Comparison of ENCODE assay signal across 1 cellular context in the genomic region with DNA sequence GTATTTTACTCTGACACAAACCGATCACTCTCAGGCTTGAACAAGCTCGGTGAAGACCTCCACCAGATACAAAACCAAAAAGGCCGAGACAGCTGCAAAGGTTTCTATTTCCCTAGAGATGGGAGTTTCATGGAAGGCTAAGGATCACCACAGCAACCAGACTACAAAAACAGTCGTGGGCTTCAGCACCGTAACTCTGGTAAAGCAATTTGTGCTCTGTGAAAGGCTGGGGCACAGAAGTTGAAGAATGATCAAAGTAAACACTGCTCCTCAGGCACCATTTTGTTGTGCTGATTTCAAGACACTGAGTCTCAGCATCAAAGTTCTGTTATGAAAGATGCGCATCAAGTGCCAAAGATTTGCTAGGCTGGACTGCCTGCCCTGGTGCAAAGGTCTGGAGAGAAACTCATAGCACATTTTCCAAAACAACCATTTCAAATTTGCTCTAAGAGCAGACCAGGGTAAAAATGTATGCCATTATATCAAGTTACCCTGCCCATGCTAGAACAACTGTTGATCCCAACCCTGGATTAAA.
TF ChIP-seq lines count a peak whose summit lies in the region.

No MANE protein-coding gene starts in this region.

TF ChIP-seq in K562, 482 proteins besides CTCF, POLR2A, EP300 and RAD21 (continued from another document):
- TF ChIP-seq, protein P1, sequence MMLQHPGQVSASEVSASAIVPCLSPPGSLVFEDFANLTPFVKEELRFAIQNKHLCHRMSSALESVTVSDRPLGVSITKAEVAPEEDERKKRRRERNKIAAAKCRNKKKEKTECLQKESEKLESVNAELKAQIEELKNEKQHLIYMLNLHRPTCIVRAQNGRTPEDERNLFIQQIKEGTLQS (IDR thresholded peaks at IDR 0.05): no peak
- TF ChIP-seq, protein P1 (CRISPR knock-in tag; conservative IDR thresholded peaks at IDR 0.05): no peak
- TF ChIP-seq ZSCAN32 (CRISPR knock-in tag; IDR thresholded peaks at IDR 0.05): no peak
- no peak for TF ChIP-seq RERE (CRISPR knock-in tag; IDR thresholded peaks at IDR 0.05; ENCODE audit: borderline replicate concordance)
- TF ChIP-seq, protein P2, sequence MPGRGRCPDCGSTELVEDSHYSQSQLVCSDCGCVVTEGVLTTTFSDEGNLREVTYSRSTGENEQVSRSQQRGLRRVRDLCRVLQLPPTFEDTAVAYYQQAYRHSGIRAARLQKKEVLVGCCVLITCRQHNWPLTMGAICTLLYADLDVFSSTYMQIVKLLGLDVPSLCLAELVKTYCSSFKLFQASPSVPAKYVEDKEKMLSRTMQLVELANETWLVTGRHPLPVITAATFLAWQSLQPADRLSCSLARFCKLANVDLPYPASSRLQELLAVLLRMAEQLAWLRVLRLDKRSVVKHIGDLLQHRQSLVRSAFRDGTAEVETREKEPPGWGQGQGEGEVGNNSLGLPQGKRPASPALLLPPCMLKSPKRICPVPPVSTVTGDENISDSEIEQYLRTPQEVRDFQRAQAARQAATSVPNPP (IDR thresholded peaks at IDR 0.05; ENCODE audit: borderline replicate concordance, insufficient read depth, insufficient read length): no peak
- TF ChIP-seq, protein P3, sequence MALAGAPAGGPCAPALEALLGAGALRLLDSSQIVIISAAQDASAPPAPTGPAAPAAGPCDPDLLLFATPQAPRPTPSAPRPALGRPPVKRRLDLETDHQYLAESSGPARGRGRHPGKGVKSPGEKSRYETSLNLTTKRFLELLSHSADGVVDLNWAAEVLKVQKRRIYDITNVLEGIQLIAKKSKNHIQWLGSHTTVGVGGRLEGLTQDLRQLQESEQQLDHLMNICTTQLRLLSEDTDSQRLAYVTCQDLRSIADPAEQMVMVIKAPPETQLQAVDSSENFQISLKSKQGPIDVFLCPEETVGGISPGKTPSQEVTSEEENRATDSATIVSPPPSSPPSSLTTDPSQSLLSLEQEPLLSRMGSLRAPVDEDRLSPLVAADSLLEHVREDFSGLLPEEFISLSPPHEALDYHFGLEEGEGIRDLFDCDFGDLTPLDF (CRISPR knock-in tag; IDR thresholded peaks at IDR 0.05): no peak
TF ChIP-seq in K562: peak in this region for 0.
